In the genomic region with DNA sequence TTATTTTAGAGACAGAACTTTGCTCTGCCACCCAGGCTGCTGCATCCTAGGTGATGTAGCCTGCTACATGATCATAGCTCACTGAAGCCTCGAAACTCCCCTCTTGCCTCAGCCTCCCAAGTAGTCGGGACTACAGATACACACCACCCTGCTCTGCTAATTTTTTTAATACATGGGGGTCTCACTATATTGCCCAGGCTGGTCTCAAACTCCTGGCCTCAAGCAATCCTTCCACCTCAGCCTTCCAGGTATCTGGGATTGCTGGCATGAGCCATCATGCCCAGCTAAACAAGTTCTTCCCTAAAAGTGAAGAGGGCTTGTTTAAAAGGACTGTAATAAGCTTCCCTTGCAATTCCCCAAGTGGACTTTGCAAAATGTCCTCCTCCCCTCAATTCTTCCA, we compare ENCODE assay signal across 1 cellular context.
TF ChIP-seq lines count a peak whose summit lies in the region.

No MANE protein-coding gene starts in this region.

TF ChIP-seq in GM23338, 12 proteins besides CTCF, POLR2A, EP300 and RAD21 (continued from another document):
- TF ChIP-seq, protein P1, sequence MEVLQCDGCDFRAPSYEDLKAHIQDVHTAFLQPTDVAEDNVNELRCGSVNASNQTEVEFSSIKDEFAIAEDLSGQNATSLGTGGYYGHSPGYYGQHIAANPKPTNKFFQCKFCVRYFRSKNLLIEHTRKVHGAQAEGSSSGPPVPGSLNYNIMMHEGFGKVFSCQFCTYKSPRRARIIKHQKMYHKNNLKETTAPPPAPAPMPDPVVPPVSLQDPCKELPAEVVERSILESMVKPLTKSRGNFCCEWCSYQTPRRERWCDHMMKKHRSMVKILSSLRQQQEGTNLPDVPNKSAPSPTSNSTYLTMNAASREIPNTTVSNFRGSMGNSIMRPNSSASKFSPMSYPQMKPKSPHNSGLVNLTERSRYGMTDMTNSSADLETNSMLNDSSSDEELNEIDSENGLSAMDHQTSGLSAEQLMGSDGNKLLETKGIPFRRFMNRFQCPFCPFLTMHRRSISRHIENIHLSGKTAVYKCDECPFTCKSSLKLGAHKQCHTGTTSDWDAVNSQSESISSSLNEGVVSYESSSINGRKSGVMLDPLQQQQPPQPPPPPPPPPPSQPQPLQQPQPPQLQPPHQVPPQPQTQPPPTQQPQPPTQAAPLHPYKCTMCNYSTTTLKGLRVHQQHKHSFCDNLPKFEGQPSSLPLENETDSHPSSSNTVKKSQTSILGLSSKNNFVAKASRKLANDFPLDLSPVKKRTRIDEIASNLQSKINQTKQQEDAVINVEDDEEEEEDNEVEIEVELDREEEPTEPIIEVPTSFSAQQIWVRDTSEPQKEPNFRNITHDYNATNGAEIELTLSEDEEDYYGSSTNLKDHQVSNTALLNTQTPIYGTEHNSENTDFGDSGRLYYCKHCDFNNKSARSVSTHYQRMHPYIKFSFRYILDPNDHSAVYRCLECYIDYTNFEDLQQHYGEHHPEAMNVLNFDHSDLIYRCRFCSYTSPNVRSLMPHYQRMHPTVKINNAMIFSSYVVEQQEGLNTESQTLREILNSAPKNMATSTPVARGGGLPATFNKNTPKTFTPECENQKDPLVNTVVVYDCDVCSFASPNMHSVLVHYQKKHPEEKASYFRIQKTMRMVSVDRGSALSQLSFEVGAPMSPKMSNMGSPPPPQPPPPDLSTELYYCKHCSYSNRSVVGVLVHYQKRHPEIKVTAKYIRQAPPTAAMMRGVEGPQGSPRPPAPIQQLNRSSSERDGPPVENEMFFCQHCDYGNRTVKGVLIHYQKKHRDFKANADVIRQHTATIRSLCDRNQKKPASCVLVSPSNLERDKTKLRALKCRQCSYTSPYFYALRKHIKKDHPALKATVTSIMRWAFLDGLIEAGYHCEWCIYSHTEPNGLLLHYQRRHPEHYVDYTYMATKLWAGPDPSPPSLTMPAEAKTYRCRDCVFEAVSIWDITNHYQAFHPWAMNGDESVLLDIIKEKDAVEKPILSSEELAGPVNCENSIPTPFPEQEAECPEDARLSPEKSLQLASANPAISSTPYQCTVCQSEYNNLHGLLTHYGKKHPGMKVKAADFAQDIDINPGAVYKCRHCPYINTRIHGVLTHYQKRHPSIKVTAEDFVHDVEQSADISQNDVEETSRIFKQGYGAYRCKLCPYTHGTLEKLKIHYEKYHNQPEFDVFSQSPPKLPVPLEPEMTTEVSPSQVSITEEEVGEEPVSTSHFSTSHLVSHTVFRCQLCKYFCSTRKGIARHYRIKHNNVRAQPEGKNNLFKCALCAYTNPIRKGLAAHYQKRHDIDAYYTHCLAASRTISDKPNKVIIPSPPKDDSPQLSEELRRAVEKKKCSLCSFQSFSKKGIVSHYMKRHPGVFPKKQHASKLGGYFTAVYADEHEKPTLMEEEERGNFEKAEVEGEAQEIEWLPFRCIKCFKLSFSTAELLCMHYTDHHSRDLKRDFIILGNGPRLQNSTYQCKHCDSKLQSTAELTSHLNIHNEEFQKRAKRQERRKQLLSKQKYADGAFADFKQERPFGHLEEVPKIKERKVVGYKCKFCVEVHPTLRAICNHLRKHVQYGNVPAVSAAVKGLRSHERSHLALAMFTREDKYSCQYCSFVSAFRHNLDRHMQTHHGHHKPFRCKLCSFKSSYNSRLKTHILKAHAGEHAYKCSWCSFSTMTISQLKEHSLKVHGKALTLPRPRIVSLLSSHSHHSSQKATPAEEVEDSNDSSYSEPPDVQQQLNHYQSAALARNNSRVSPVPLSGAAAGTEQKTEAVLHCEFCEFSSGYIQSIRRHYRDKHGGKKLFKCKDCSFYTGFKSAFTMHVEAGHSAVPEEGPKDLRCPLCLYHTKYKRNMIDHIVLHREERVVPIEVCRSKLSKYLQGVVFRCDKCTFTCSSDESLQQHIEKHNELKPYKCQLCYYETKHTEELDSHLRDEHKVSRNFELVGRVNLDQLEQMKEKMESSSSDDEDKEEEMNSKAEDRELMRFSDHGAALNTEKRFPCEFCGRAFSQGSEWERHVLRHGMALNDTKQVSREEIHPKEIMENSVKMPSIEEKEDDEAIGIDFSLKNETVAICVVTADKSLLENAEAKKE (CRISPR knock-in tag; IDR thresholded peaks at IDR 0.05), result no peak
- TF ChIP-seq CREB1 (CRISPR knock-in tag; IDR thresholded peaks at IDR 0.05; ENCODE audit: low read depth), result no peak
- no peak for TF ChIP-seq ZNF331 (CRISPR knock-in tag; IDR thresholded peaks at IDR 0.05; ENCODE audit: low read depth)
- TF ChIP-seq POLR2AphosphoS5 (IDR thresholded peaks at IDR 0.05; ENCODE audit: low read depth), result no peak
- TF ChIP-seq, protein P2, sequence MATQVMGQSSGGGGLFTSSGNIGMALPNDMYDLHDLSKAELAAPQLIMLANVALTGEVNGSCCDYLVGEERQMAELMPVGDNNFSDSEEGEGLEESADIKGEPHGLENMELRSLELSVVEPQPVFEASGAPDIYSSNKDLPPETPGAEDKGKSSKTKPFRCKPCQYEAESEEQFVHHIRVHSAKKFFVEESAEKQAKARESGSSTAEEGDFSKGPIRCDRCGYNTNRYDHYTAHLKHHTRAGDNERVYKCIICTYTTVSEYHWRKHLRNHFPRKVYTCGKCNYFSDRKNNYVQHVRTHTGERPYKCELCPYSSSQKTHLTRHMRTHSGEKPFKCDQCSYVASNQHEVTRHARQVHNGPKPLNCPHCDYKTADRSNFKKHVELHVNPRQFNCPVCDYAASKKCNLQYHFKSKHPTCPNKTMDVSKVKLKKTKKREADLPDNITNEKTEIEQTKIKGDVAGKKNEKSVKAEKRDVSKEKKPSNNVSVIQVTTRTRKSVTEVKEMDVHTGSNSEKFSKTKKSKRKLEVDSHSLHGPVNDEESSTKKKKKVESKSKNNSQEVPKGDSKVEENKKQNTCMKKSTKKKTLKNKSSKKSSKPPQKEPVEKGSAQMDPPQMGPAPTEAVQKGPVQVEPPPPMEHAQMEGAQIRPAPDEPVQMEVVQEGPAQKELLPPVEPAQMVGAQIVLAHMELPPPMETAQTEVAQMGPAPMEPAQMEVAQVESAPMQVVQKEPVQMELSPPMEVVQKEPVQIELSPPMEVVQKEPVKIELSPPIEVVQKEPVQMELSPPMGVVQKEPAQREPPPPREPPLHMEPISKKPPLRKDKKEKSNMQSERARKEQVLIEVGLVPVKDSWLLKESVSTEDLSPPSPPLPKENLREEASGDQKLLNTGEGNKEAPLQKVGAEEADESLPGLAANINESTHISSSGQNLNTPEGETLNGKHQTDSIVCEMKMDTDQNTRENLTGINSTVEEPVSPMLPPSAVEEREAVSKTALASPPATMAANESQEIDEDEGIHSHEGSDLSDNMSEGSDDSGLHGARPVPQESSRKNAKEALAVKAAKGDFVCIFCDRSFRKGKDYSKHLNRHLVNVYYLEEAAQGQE (IDR thresholded peaks at IDR 0.05; ENCODE audit: unreplicated experiment), result no peak
- no peak for TF ChIP-seq ETS1 (IDR thresholded peaks at IDR 0.05)
- no peak for TF ChIP-seq STAT1 (IDR thresholded peaks at IDR 0.05; ENCODE audit: unreplicated experiment)
- TF ChIP-seq EZH2phosphoT487 (IDR thresholded peaks at IDR 0.05; ENCODE audit: unreplicated experiment), result no peak
- TF ChIP-seq JUNB (IDR thresholded peaks at IDR 0.05; ENCODE audit: unreplicated experiment), result no peak
